Comparison of ENCODE assay signal across 1 cellular context in the genomic region with DNA sequence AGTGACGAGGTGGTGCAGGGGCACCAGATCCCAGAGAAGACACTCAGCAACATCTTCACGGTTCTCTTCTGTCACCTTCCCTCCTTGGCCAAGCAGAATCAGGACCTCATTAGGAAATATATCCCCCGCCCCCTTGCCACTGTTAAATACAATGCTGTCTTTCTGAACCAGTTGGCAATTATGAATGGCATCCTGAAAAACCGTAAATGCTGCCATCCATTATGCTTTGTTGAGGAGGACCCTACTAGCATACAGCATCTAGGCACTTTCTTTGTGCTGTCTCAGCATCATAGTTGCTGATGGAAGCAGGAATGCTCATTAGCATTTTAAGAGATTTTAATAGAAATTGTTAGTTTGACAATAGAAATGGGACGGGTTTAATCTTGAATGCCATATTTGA.
TF ChIP-seq lines count a peak whose summit lies in the region.

No MANE protein-coding gene starts in this region.

TF ChIP-seq in neural cell, 6 proteins besides CTCF, POLR2A, EP300 and RAD21 (continued from another document):
- TF ChIP-seq, protein P1, sequence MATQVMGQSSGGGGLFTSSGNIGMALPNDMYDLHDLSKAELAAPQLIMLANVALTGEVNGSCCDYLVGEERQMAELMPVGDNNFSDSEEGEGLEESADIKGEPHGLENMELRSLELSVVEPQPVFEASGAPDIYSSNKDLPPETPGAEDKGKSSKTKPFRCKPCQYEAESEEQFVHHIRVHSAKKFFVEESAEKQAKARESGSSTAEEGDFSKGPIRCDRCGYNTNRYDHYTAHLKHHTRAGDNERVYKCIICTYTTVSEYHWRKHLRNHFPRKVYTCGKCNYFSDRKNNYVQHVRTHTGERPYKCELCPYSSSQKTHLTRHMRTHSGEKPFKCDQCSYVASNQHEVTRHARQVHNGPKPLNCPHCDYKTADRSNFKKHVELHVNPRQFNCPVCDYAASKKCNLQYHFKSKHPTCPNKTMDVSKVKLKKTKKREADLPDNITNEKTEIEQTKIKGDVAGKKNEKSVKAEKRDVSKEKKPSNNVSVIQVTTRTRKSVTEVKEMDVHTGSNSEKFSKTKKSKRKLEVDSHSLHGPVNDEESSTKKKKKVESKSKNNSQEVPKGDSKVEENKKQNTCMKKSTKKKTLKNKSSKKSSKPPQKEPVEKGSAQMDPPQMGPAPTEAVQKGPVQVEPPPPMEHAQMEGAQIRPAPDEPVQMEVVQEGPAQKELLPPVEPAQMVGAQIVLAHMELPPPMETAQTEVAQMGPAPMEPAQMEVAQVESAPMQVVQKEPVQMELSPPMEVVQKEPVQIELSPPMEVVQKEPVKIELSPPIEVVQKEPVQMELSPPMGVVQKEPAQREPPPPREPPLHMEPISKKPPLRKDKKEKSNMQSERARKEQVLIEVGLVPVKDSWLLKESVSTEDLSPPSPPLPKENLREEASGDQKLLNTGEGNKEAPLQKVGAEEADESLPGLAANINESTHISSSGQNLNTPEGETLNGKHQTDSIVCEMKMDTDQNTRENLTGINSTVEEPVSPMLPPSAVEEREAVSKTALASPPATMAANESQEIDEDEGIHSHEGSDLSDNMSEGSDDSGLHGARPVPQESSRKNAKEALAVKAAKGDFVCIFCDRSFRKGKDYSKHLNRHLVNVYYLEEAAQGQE (IDR thresholded peaks at IDR 0.05; ENCODE audit: borderline replicate concordance): no peak
- no peak for TF ChIP-seq POLR2AphosphoS5 (IDR thresholded peaks at IDR 0.05)
- TF ChIP-seq TAF1 (IDR thresholded peaks at IDR 0.05; ENCODE audit: low read depth): no peak
